In the genomic region with DNA sequence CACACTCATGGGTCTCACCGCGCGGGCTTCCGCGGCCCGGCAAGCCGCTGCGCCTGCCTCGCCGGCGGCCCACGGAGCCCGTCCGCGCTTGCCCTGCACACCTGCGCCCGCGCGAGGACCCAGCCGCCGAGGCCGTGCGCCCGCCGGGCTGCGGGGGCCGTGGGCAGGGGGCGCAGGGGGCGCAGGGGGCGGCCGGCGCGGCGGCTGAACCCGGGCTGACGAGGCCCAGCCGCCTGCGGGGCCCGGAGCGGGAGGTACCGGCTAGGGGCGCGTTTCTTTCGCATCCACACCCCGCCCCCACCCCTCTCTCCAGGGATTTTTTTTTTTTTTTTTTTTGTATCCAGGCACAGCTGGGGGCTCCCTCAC, we compare ENCODE assay signal across 2 cellular contexts.
TF ChIP-seq lines count a peak whose summit lies in the region.

No MANE protein-coding gene starts in this region.

TF ChIP-seq in endothelial cell of umbilical vein, 7 proteins besides CTCF, POLR2A, EP300 and RAD21:
- TF ChIP-seq, protein P1, sequence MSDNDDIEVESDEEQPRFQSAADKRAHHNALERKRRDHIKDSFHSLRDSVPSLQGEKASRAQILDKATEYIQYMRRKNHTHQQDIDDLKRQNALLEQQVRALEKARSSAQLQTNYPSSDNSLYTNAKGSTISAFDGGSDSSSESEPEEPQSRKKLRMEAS (IDR thresholded peaks at IDR 0.05; ENCODE audit: insufficient read depth, insufficient read length) = no peak
- TF ChIP-seq GATA2 (IDR thresholded peaks at IDR 0.05; ENCODE audit: insufficient read depth, insufficient read length, low read depth, low read length) (no peak), JUN (IDR thresholded peaks at IDR 0.05; ENCODE audit: borderline replicate concordance, insufficient read depth, insufficient read length, low read depth) (no peak), FOS (IDR thresholded peaks at IDR 0.05; ENCODE audit: borderline replicate concordance, insufficient read depth, low read length) (no peak)

TF ChIP-seq in GM12891, 5 proteins besides CTCF, POLR2A, EP300 and RAD21:
- TF ChIP-seq TAF1 (IDR thresholded peaks at IDR 0.05; ENCODE audit: low read depth, low read length) = no peak
- no peak for TF ChIP-seq PAX5 (IDR thresholded peaks at IDR 0.05; ENCODE audit: insufficient read depth, low read length, severe bottlenecking)
- no peak for TF ChIP-seq SPI1 (IDR thresholded peaks at IDR 0.05; ENCODE audit: low read depth, low read length)
- no peak for TF ChIP-seq POU2F2 (IDR thresholded peaks at IDR 0.05; ENCODE audit: low read depth, low read length)
